19 cellular contexts compared by ENCODE assay signal in the genomic region with DNA sequence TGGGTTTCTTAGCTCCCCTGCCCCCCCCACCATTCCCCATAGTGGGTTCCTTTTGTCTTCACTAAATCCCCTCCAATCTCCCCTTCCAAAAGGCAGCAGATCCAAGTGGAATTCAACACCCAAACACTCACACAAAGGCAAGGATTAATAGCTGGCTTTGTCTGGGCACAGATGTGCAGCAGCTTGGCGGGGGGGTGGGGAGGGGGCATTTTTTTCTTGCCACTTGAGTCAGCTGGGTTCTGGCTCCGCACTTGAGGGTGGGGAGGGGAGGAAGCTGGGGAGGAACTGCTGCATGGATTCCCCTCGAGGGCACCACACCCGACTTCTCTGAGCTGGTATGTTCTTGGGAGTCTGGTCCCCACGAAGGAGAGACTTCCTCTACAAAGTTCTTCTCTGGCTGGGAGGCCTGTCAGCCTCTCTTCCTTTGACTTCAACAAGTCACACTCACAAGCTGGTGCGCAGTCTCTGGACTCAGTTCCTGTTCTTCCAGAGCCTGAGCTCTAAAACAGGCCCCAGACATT. TPM values are rescaled to one million over a fixed set of nuclear protein-coding genes. Genes with fewer than 3 reads are reported as not detected.
DNase-seq lines count a peak whose midpoint lies in the region; ATAC-seq and TF ChIP-seq lines count a peak whose summit lies in the region.
"Had no signal": no experiment of that assay in that cellular context is flagged by ENCODE, and none has a peak within 500 bp of the region (broad histone marks: within the 10 kb centered on the region; RNA-seq: fewer than 3 reads in every experiment).

No MANE protein-coding gene starts in this region.

- no peak overlapping the region for H3K4me3 ChIP-seq in HUES64 (ENCODE audit: low read length)
- H3K4me3 ChIP-seq: esophagus muscularis mucosa, transverse colon had no signal

- no peak for ATAC-seq in foreskin keratinocyte
- ATAC-seq in HG03565 (IDR thresholded peaks at IDR 0.05; ENCODE audit: unreplicated experiment), result no peak
- ATAC-seq in GM19023 (IDR thresholded peaks at IDR 0.05; ENCODE audit: unreplicated experiment), result no peak
- ATAC-seq: activated CD4-positive, CD25-positive, alpha-beta regulatory T cell treated with anti-CD3 and anti-CD28 coated beads, Interleukin-2, amount 50 U/mL, for 24 hours had no signal

- H3K27ac ChIP-seq in HUES64 (ENCODE audit: low read depth, low read length) (peak overlapping the region; percentile 40; the same call in 1 of the 2 replicates), foreskin keratinocyte (peak overlapping the region; percentile 79)
- H3K27ac ChIP-seq: brain microvascular endothelial cell, esophagus muscularis mucosa had no signal

- no peaks in the 10 kb centered on the region for H3K36me3 ChIP-seq in HUES64 (ENCODE audit: insufficient read depth, low read length)
- H3K36me3 ChIP-seq: brain microvascular endothelial cell, esophagus muscularis mucosa, transverse colon had no signal

- 49% methylated on average over 6 of the region's 6 CpGs for WGBS in HUES64

- DNase-seq in NCI-H524 (lab: John Stamatoyannopoulos, UW) (peak; percentile 88 to 96), foreskin keratinocyte (no peak), neural crest cell (ENCODE audit: low read depth, low spot score) (no peak)
- no peak for DNase-seq in activated CD4-positive, alpha-beta T cell treated with anti-CD3 and anti-CD28 coated beads for 4 hours
- DNase-seq: activated CD8-positive, alpha-beta memory T cell treated with anti-CD3 and anti-CD28 coated beads, Interleukin-2, amount 50 U/mL, for 48 hours; activated naive CD4-positive, alpha-beta T cell treated with anti-CD3 and anti-CD28 coated beads, Interleukin-2, amount 50 U/mL, for 16 hours; brain microvascular endothelial cell; cortex of kidney; NCI-H2029; NK-92 treated with Interleukin-12 subunit alpha and Interleukin-12 subunit beta, amount 100 ng/mL, for 24 hours; Right ventricle myocardium superior; stimulated activated naive B cell treated with anti-CD40 and anti-IgM and Interleukin-4, amounts not matched to agents 10 μg/mL and 1 μg/mL and 100 μg/mL, for 72 hours had no signal

- H3K4me1 ChIP-seq in HUES64 (ENCODE audit: insufficient read depth, low read length) (peaks cover 32% of the 10 kb centered on the region), foreskin keratinocyte (peaks cover 8% of the 10 kb centered on the region)

- no peaks in the 10 kb centered on the region for H3K27me3 ChIP-seq in HUES64 (ENCODE audit: insufficient read depth, low read length)
- no peaks in the 10 kb centered on the region for H3K27me3 ChIP-seq in foreskin keratinocyte
- H3K27me3 ChIP-seq: esophagus muscularis mucosa, transverse colon had no signal

- peak overlapping the region; percentile 85 for H3K27ac Mint-ChIP-seq in neural crest cell (ENCODE audit: unreplicated experiment)
- H3K27ac Mint-ChIP-seq: stimulated activated naive B cell treated with anti-CD40 and anti-IgM and Interleukin-4, amounts not matched to agents 10 μg/mL and 1 μg/mL and 100 μg/mL, for 72 hours; T-helper 1 cell treated with Interleukin-12 subunit alpha and Interleukin-12 subunit beta and Interleukin-4 antibody, amounts not matched to agents 30 μg/mL and 1 μg/mL, for 36 hours had no signal

- H3K4me3 Mint-ChIP-seq in neural crest cell, result no peak overlapping the region
- H3K4me3 Mint-ChIP-seq: stimulated activated naive B cell treated with anti-CD40 and anti-IgM and Interleukin-4, amounts not matched to agents 10 μg/mL and 1 μg/mL and 100 μg/mL, for 72 hours; T-helper 1 cell treated with Interleukin-12 subunit alpha and Interleukin-12 subunit beta and Interleukin-4 antibody, amounts not matched to agents 30 μg/mL and 1 μg/mL, for 36 hours had no signal

- no peaks in the 10 kb centered on the region for H3K27me3 Mint-ChIP-seq in neural crest cell (ENCODE audit: low read depth)
- H3K27me3 Mint-ChIP-seq: stimulated activated naive B cell treated with anti-CD40 and anti-IgM and Interleukin-4, amounts not matched to agents 10 μg/mL and 1 μg/mL and 100 μg/mL, for 72 hours had no signal

- no peaks in the 10 kb centered on the region for H3K36me3 Mint-ChIP-seq in neural crest cell (ENCODE audit: low read depth)
- H3K36me3 Mint-ChIP-seq: stimulated activated naive B cell treated with anti-CD40 and anti-IgM and Interleukin-4, amounts not matched to agents 10 μg/mL and 1 μg/mL and 100 μg/mL, for 72 hours had no signal

- peaks cover 2% of the 10 kb centered on the region for H3K9me3 Mint-ChIP-seq in neural crest cell
- H3K9me3 Mint-ChIP-seq: stimulated activated naive B cell treated with anti-CD40 and anti-IgM and Interleukin-4, amounts not matched to agents 10 μg/mL and 1 μg/mL and 100 μg/mL, for 72 hours; T-helper 1 cell treated with Interleukin-12 subunit alpha and Interleukin-12 subunit beta and Interleukin-4 antibody, amounts not matched to agents 30 μg/mL and 1 μg/mL, for 36 hours had no signal

- H3K4me1 Mint-ChIP-seq in neural crest cell, result peaks cover 33% of the 10 kb centered on the region

- TF ChIP-seq CTCF in foreskin keratinocyte (conservative IDR thresholded peaks at IDR 0.05) (no peak), neural crest cell (conservative IDR thresholded peaks at IDR 0.05) (no peak)

- H3K9ac ChIP-seq in HUES64 (ENCODE audit: low read depth, low read length), result no peak overlapping the region

- no peaks in the 10 kb centered on the region for H3K9me3 ChIP-seq in HUES64 (ENCODE audit: insufficient read depth, low read depth, low read length)
- H3K9me3 ChIP-seq: esophagus muscularis mucosa, transverse colon had no signal

RNA-seq across cellular contexts. Expression of gene SERTAD2, which starts 36.0 kb away (rescaled TPM):
- polyA plus RNA-seq in HUES64 (2013, experiment 1 of 2), result 5.4 TPM
- polyA plus RNA-seq in HUES64 (2013, experiment 2 of 2), result 8.2 TPM
- 17.1 and 18.4 TPM in 2 replicates for total RNA-seq in foreskin keratinocyte
- 5.7 and 7.1 TPM in 2 replicates for polyA plus RNA-seq in foreskin keratinocyte
- total RNA-seq in neural crest cell, result 16.8 and 18.6 TPM in 2 replicates

Comparison
In these comparisons a context has a peak if more than half of its experiments do, and no peak if none do; other contexts are left out.
1. DNase-seq: peak in NCI-H524 (2 of 2); none in foreskin keratinocyte (0 of 2), neural crest cell (single experiment) and activated CD4-positive, alpha-beta T cell treated with anti-CD3 and anti-CD28 coated beads for 4 hours (0 of 2).